1 cellular context compared by ENCODE assay signal in the genomic region with DNA sequence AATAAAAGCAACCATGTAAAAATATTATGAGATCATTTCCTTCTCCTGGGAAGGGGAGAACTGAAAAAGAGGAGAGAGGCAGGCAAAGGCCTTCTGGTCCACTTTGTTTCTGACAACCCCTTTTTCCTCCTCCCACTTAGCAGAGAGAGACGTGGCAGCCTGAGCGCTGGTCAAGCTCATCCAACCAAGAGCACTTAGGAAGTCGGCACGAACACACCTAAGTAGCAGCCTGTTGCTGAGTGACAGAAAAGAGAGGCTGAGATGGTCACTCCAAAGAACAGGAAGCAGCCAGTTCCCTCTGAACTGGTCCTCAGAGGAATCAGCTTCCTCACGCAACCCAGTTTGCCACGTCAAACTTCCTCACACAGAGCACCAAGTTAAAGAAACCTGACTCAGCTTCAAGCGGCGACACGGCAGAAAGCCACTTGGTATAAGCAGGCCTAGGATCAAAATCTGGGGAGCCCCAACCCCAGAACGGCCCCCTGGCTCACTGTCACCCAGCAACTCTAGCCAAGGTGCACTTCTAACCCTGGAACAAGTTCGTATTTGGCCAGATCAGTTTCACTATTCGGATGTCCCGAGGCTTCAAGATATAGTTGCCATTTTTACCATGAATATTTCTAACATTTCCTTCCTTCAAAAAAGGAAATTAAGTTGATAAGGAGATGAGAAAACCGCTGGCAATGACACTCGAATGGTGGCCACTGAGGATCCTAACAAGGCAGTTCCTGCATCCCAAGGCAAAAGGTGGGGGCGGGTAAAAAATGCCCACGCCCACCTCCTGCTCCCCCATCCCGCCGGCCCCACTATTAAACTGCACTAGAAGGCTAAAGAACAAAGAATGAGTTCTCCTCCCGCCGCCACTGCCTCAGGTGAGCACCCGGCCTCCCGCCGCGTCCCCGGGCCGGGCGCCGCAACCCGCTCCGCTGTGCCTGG.
TF ChIP-seq lines count a peak whose summit lies in the region.

No MANE protein-coding gene starts in this region.

TF ChIP-seq in HepG2, 621 proteins besides CTCF, POLR2A, EP300 and RAD21 (continued from another document and continues in another):
- TF ChIP-seq PITX1 (CRISPR knock-in tag; IDR thresholded peaks at IDR 0.05) (no peak), KDM4B (CRISPR knock-in tag; IDR thresholded peaks at IDR 0.05) (no peak), ZNF260 (CRISPR knock-in tag; IDR thresholded peaks at IDR 0.05; ENCODE audit: borderline replicate concordance, low read depth) (no peak), NONO (IDR thresholded peaks at IDR 0.05) (no peak), NONO (CRISPR knock-in tag; conservative IDR thresholded peaks at IDR 0.05) (no peak), KLF9 (CRISPR knock-in tag; IDR thresholded peaks at IDR 0.05; ENCODE audit: low read depth) (no peak), TBX3 (IDR thresholded peaks at IDR 0.05; ENCODE audit: borderline replicate concordance) (no peak), ZNF543 (CRISPR knock-in tag; IDR thresholded peaks at IDR 0.05) (0 out of 2 replicates have a peak, but pooled peaks have one; percentile 50), HOXA5 (CRISPR knock-in tag; IDR thresholded peaks at IDR 0.05) (no peak), ELF4 (CRISPR knock-in tag; IDR thresholded peaks at IDR 0.05; ENCODE audit: borderline replicate concordance) (0 out of 2 replicates have a peak, but pooled peaks have one; percentile 45), HHEX (CRISPR knock-in tag; IDR thresholded peaks at IDR 0.05) (no peak), DR1 (CRISPR knock-in tag; IDR thresholded peaks at IDR 0.05) (no peak), ZNF724P (CRISPR knock-in tag; IDR thresholded peaks at IDR 0.05; ENCODE audit: borderline replicate concordance) (no peak), ZNF335 (CRISPR knock-in tag; IDR thresholded peaks at IDR 0.05) (0 out of 2 replicates have a peak, but pooled peaks have one; percentile 31), JARID2 (CRISPR knock-in tag; IDR thresholded peaks at IDR 0.05; ENCODE audit: insufficient replicate concordance) (no peak), ZNF446 (CRISPR knock-in tag; IDR thresholded peaks at IDR 0.05) (no peak), RFXANK (CRISPR knock-in tag; IDR thresholded peaks at IDR 0.05) (no peak), ARNTL (CRISPR knock-in tag; IDR thresholded peaks at IDR 0.05) (no peak), TEAD3 (CRISPR knock-in tag; optimal IDR thresholded peaks at IDR 0.05; ENCODE audit: borderline replicate concordance) (no peak), WIZ (CRISPR knock-in tag; IDR thresholded peaks at IDR 0.05) (no peak), ZFX (CRISPR knock-in tag; IDR thresholded peaks at IDR 0.05; ENCODE audit: low read depth) (peak; percentile 53), KLF12 (CRISPR knock-in tag; IDR thresholded peaks at IDR 0.05; ENCODE audit: borderline replicate concordance) (no peak), ZNF552 (CRISPR knock-in tag; IDR thresholded peaks at IDR 0.05; ENCODE audit: borderline replicate concordance) (no peak), PHF8 (CRISPR knock-in tag; IDR thresholded peaks at IDR 0.05) (peak; percentile 42; the same call in 1 of the 2 replicates), AKAP8 (CRISPR knock-in tag; IDR thresholded peaks at IDR 0.05) (no peak; the same call in 1 of the 2 replicates), FOXA1 (IDR thresholded peaks at IDR 0.05) (no peak), FOXA1 (CRISPR knock-in tag; IDR thresholded peaks at IDR 0.05) (no peak), ELF3 (CRISPR knock-in tag; IDR thresholded peaks at IDR 0.05) (peak; percentile 16; the same call in 1 of the 2 replicates), NR2F2 (IDR thresholded peaks at IDR 0.05; ENCODE audit: borderline replicate concordance, low read depth) (no peak), HDAC6 (IDR thresholded peaks at IDR 0.05; ENCODE audit: low read depth, low read length) (no peak), TBP (CRISPR knock-in tag; IDR thresholded peaks at IDR 0.05) (no peak), REPIN1 (CRISPR knock-in tag; IDR thresholded peaks at IDR 0.05; ENCODE audit: borderline replicate concordance, low read depth) (no peak), NAIF1 (CRISPR knock-in tag; IDR thresholded peaks at IDR 0.05; ENCODE audit: borderline replicate concordance) (0 out of 2 replicates have a peak, but pooled peaks have one; percentile 43), AGO1 (IDR thresholded peaks at IDR 0.05; ENCODE audit: low read depth, low read length, poor library complexity, severe bottlenecking) (no peak), SP140L (CRISPR knock-in tag; IDR thresholded peaks at IDR 0.05; ENCODE audit: borderline replicate concordance) (no peak), ZBTB20 (CRISPR knock-in tag; IDR thresholded peaks at IDR 0.05; ENCODE audit: borderline replicate concordance, low read depth) (0 out of 2 replicates have a peak, but pooled peaks have one; percentile 10)
- TF ChIP-seq, protein P1, sequence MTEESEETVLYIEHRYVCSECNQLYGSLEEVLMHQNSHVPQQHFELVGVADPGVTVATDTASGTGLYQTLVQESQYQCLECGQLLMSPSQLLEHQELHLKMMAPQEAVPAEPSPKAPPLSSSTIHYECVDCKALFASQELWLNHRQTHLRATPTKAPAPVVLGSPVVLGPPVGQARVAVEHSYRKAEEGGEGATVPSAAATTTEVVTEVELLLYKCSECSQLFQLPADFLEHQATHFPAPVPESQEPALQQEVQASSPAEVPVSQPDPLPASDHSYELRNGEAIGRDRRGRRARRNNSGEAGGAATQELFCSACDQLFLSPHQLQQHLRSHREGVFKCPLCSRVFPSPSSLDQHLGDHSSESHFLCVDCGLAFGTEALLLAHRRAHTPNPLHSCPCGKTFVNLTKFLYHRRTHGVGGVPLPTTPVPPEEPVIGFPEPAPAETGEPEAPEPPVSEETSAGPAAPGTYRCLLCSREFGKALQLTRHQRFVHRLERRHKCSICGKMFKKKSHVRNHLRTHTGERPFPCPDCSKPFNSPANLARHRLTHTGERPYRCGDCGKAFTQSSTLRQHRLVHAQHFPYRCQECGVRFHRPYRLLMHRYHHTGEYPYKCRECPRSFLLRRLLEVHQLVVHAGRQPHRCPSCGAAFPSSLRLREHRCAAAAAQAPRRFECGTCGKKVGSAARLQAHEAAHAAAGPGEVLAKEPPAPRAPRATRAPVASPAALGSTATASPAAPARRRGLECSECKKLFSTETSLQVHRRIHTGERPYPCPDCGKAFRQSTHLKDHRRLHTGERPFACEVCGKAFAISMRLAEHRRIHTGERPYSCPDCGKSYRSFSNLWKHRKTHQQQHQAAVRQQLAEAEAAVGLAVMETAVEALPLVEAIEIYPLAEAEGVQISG (CRISPR knock-in tag; IDR thresholded peaks at IDR 0.05), result no peak
- TF ChIP-seq, protein P2, sequence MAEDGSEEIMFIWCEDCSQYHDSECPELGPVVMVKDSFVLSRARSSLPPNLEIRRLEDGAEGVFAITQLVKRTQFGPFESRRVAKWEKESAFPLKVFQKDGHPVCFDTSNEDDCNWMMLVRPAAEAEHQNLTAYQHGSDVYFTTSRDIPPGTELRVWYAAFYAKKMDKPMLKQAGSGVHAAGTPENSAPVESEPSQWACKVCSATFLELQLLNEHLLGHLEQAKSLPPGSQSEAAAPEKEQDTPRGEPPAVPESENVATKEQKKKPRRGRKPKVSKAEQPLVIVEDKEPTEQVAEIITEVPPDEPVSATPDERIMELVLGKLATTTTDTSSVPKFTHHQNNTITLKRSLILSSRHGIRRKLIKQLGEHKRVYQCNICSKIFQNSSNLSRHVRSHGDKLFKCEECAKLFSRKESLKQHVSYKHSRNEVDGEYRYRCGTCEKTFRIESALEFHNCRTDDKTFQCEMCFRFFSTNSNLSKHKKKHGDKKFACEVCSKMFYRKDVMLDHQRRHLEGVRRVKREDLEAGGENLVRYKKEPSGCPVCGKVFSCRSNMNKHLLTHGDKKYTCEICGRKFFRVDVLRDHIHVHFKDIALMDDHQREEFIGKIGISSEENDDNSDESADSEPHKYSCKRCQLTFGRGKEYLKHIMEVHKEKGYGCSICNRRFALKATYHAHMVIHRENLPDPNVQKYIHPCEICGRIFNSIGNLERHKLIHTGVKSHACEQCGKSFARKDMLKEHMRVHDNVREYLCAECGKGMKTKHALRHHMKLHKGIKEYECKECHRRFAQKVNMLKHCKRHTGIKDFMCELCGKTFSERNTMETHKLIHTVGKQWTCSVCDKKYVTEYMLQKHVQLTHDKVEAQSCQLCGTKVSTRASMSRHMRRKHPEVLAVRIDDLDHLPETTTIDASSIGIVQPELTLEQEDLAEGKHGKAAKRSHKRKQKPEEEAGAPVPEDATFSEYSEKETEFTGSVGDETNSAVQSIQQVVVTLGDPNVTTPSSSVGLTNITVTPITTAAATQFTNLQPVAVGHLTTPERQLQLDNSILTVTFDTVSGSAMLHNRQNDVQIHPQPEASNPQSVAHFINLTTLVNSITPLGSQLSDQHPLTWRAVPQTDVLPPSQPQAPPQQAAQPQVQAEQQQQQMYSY (CRISPR knock-in tag; IDR thresholded peaks at IDR 0.05), result no peak
- TF ChIP-seq, protein P3, sequence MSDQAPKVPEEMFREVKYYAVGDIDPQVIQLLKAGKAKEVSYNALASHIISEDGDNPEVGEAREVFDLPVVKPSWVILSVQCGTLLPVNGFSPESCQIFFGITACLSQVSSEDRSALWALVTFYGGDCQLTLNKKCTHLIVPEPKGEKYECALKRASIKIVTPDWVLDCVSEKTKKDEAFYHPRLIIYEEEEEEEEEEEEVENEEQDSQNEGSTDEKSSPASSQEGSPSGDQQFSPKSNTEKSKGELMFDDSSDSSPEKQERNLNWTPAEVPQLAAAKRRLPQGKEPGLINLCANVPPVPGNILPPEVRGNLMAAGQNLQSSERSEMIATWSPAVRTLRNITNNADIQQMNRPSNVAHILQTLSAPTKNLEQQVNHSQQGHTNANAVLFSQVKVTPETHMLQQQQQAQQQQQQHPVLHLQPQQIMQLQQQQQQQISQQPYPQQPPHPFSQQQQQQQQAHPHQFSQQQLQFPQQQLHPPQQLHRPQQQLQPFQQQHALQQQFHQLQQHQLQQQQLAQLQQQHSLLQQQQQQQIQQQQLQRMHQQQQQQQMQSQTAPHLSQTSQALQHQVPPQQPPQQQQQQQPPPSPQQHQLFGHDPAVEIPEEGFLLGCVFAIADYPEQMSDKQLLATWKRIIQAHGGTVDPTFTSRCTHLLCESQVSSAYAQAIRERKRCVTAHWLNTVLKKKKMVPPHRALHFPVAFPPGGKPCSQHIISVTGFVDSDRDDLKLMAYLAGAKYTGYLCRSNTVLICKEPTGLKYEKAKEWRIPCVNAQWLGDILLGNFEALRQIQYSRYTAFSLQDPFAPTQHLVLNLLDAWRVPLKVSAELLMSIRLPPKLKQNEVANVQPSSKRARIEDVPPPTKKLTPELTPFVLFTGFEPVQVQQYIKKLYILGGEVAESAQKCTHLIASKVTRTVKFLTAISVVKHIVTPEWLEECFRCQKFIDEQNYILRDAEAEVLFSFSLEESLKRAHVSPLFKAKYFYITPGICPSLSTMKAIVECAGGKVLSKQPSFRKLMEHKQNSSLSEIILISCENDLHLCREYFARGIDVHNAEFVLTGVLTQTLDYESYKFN (CRISPR knock-in tag; conservative IDR thresholded peaks at IDR 0.05), result no peak
- TF ChIP-seq, protein P4, sequence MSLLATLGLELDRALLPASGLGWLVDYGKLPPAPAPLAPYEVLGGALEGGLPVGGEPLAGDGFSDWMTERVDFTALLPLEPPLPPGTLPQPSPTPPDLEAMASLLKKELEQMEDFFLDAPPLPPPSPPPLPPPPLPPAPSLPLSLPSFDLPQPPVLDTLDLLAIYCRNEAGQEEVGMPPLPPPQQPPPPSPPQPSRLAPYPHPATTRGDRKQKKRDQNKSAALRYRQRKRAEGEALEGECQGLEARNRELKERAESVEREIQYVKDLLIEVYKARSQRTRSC (CRISPR knock-in tag; IDR thresholded peaks at IDR 0.05; ENCODE audit: low read depth), result no peak
- TF ChIP-seq, protein P5, sequence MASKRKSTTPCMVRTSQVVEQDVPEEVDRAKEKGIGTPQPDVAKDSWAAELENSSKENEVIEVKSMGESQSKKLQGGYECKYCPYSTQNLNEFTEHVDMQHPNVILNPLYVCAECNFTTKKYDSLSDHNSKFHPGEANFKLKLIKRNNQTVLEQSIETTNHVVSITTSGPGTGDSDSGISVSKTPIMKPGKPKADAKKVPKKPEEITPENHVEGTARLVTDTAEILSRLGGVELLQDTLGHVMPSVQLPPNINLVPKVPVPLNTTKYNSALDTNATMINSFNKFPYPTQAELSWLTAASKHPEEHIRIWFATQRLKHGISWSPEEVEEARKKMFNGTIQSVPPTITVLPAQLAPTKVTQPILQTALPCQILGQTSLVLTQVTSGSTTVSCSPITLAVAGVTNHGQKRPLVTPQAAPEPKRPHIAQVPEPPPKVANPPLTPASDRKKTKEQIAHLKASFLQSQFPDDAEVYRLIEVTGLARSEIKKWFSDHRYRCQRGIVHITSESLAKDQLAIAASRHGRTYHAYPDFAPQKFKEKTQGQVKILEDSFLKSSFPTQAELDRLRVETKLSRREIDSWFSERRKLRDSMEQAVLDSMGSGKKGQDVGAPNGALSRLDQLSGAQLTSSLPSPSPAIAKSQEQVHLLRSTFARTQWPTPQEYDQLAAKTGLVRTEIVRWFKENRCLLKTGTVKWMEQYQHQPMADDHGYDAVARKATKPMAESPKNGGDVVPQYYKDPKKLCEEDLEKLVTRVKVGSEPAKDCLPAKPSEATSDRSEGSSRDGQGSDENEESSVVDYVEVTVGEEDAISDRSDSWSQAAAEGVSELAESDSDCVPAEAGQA (IDR thresholded peaks at IDR 0.05; ENCODE audit: low read depth), result no peak
- TF ChIP-seq, protein P5 (CRISPR knock-in tag; IDR thresholded peaks at IDR 0.05; ENCODE audit: borderline replicate concordance), result no peak
